Comparison of ENCODE assay signal across 26 cellular contexts in genomic region chr2:128798502-128799283, GRCh38.
DNase-seq lines count a peak whose midpoint lies in the region; TF ChIP-seq lines count a peak whose summit lies in the region.
"Had no signal": no experiment of that assay in that cellular context is flagged by ENCODE, and none has a peak within 500 bp of the region (broad histone marks: within the 10 kb centered on the region; RNA-seq: fewer than 3 reads in every experiment).

No MANE protein-coding gene starts in this region.

- no peak for TF ChIP-seq CTCF in mesothelial cell of epicardium (IDR thresholded peaks at IDR 0.05; ENCODE audit: unreplicated experiment)
- TF ChIP-seq CTCF in type B pancreatic cell (conservative IDR thresholded peaks at IDR 0.05) = no peak

- peak; percentile 14 for DNase-seq in activated effector memory CD4-positive, alpha-beta T cell treated with anti-CD3 and anti-CD28 coated beads, Interleukin-2, amount 50 U/mL, for 16 hours
- DNase-seq in activated effector memory CD4-positive, alpha-beta T cell treated with Interleukin-2 at 50 U/mL for 16 hours = no peak
- DNase-seq in caudate nucleus (lab: John Stamatoyannopoulos, UW) (peak in 1 of 61 donors; percentile 21), mesothelial cell of epicardium (ENCODE audit: low spot score in 2 of 2, unreplicated experiment in 2 of 2) (peak in 1 of 2 experiments; percentile 22), type B pancreatic cell (ENCODE audit: extremely low spot score, unreplicated experiment) (peak; percentile 16), cerebellum (ENCODE audit: low spot score) (no peak), kidney tubule cell (ENCODE audit: low spot score) (no peak)
- no peak for DNase-seq in activated T-helper 2 cell treated with anti-CD3 and anti-CD28 coated beads, Interferon-gamma antibody, Interleukin-2, Interleukin-4, amounts not matched to agents 10 μg/mL and 5 μg/mL and 100 μg/mL, durations not matched to agents 14 hours and 24 hours and 36 hours (ENCODE audit: low spot score)
- DNase-seq: BE2C; effector CD4-positive, alpha-beta T cell; erythroblast; foreskin melanocyte; H7; left colon; NCI-H1092 treated with DMSO at 0.1 percent for 48 hours; NCI-H2029 treated with DMSO at 0.1 percent for 48 hours; NK-92 treated with Interleukin-12 subunit alpha and Interleukin-12 subunit beta, amount 100 ng/mL, for 24 hours; SIG-M5; stimulated activated CD4-positive, alpha-beta T cell treated with anti-CD3 and anti-CD28 coated beads, Interleukin-4, amount 100 ng/mL, for 1 hour; stimulated activated naive CD4-positive, alpha-beta T cell treated with Interleukin-2 at 50 U/mL for 16 hours; transverse colon had no signal

- H3K4me1 Mint-ChIP-seq in mesothelial cell of epicardium (peaks cover 29% of the 10 kb centered on the region), type B pancreatic cell (ENCODE audit: unreplicated experiment) (no peaks in the 10 kb centered on the region)
- no peaks in the 10 kb centered on the region for H3K4me1 Mint-ChIP-seq in activated T-helper 2 cell treated with anti-CD3 and anti-CD28 coated beads, Interferon-gamma antibody, Interleukin-2, Interleukin-4, amounts not matched to agents 10 μg/mL and 5 μg/mL and 100 μg/mL, durations not matched to agents 14 hours and 24 hours and 36 hours (ENCODE audit: low read depth)

- intact Hi-C loops in activated T-helper 2 cell treated with anti-CD3 and anti-CD28 coated beads, Interferon-gamma antibody, Interleukin-2, Interleukin-4, amounts not matched to agents 10 μg/mL and 5 μg/mL and 100 μg/mL, durations not matched to agents 14 hours and 24 hours and 36 hours (cut with micrococcal nuclease) = no loop called here

- H3K4me3 Mint-ChIP-seq in mesothelial cell of epicardium (no peak overlapping the region), type B pancreatic cell (no peak overlapping the region)
- no peak overlapping the region for H3K4me3 Mint-ChIP-seq in activated T-helper 2 cell treated with anti-CD3 and anti-CD28 coated beads, Interferon-gamma antibody, Interleukin-2, Interleukin-4, amounts not matched to agents 10 μg/mL and 5 μg/mL and 100 μg/mL, durations not matched to agents 14 hours and 24 hours and 36 hours (ENCODE audit: low read depth)
- H3K4me3 Mint-ChIP-seq: nephron had no signal

- peak overlapping the region; percentile 6 for H3K27ac Mint-ChIP-seq in mesothelial cell of epicardium
- H3K27ac Mint-ChIP-seq in type B pancreatic cell = no peak overlapping the region
- no peak overlapping the region for H3K27ac Mint-ChIP-seq in activated T-helper 2 cell treated with anti-CD3 and anti-CD28 coated beads, Interferon-gamma antibody, Interleukin-2, Interleukin-4, amounts not matched to agents 10 μg/mL and 5 μg/mL and 100 μg/mL, durations not matched to agents 14 hours and 24 hours and 36 hours
- H3K27ac Mint-ChIP-seq: activated naive CD4-positive, alpha-beta T cell treated with anti-CD3 and anti-CD28 coated beads, Interleukin-2, amount 50 U/mL, for 72 hours; nephron; progenitor cell of endocrine pancreas had no signal

- H3K27me3 Mint-ChIP-seq in mesothelial cell of epicardium (ENCODE audit: low read depth) (no peaks in the 10 kb centered on the region), type B pancreatic cell (peaks cover 10% of the 10 kb centered on the region)
- H3K27me3 Mint-ChIP-seq in activated T-helper 2 cell treated with anti-CD3 and anti-CD28 coated beads, Interferon-gamma antibody, Interleukin-2, Interleukin-4, amounts not matched to agents 10 μg/mL and 5 μg/mL and 100 μg/mL, durations not matched to agents 14 hours and 24 hours and 36 hours (ENCODE audit: low read depth) = peaks cover 2% of the 10 kb centered on the region

- H3K9me3 Mint-ChIP-seq in mesothelial cell of epicardium (no peaks in the 10 kb centered on the region), type B pancreatic cell (no peaks in the 10 kb centered on the region)
- no peaks in the 10 kb centered on the region for H3K9me3 Mint-ChIP-seq in activated T-helper 2 cell treated with anti-CD3 and anti-CD28 coated beads, Interferon-gamma antibody, Interleukin-2, Interleukin-4, amounts not matched to agents 10 μg/mL and 5 μg/mL and 100 μg/mL, durations not matched to agents 14 hours and 24 hours and 36 hours
- H3K9me3 Mint-ChIP-seq: activated naive CD4-positive, alpha-beta T cell treated with anti-CD3 and anti-CD28 coated beads, Interleukin-2, amount 50 U/mL, for 72 hours had no signal

- H3K36me3 Mint-ChIP-seq in mesothelial cell of epicardium (no peaks in the 10 kb centered on the region), type B pancreatic cell (no peaks in the 10 kb centered on the region)
- H3K36me3 Mint-ChIP-seq in activated T-helper 2 cell treated with anti-CD3 and anti-CD28 coated beads, Interferon-gamma antibody, Interleukin-2, Interleukin-4, amounts not matched to agents 10 μg/mL and 5 μg/mL and 100 μg/mL, durations not matched to agents 14 hours and 24 hours and 36 hours (ENCODE audit: low read depth) = no peaks in the 10 kb centered on the region
- H3K36me3 Mint-ChIP-seq: activated naive CD4-positive, alpha-beta T cell treated with anti-CD3 and anti-CD28 coated beads, Interleukin-2, amount 50 U/mL, for 72 hours had no signal

- peak overlapping the region; percentile 4 for H3K27ac ChIP-seq in caudate nucleus (ENCODE audit: low read depth, low read length)
- H3K27ac ChIP-seq: A549, ascending aorta, transverse colon had no signal

Comparison
In these comparisons a context has a peak if more than half of its experiments do, and no peak if none do; other contexts are left out.
1. DNase-seq: peak in activated effector memory CD4-positive, alpha-beta T cell treated with anti-CD3 and anti-CD28 coated beads, Interleukin-2, amount 50 U/mL, for 16 hours (single experiment) and type B pancreatic cell (single experiment); none in activated effector memory CD4-positive, alpha-beta T cell treated with Interleukin-2 at 50 U/mL for 16 hours (single experiment), cerebellum (single experiment), kidney tubule cell (single experiment) and activated T-helper 2 cell treated with anti-CD3 and anti-CD28 coated beads, Interferon-gamma antibody, Interleukin-2, Interleukin-4, amounts not matched to agents 10 μg/mL and 5 μg/mL and 100 μg/mL, durations not matched to agents 14 hours and 24 hours and 36 hours (single experiment).